1 cellular context compared by ENCODE assay signal in the genomic region with DNA sequence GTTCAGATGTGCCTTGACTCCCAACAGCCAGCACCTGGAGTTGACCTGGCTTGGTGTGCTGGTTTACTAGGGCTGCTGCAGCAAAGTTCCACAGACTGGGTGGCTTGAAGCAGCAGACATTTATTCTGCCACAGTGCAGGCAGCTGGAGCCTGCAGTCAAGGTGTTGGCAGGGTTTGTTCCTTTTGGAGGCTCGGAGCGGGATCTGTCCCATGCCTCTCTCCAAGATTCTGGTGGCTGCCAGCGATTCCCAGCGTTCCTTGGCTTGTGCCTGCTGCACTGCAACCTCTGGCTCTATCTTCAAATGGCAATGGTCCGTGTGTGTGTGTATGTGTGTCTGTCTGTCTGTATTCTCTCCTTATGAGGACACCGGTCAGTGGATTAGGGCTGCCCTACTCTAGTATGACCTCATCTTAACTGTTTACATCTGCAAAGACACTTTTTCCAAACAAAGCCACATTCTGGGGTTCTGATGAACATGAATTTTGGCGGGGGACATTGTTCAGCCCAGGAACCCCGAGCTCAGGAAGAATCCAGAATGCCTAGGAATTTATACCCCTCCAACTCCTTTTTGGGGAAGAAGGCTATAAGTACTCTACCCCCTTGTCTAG.
TF ChIP-seq lines count a peak whose summit lies in the region.

No MANE protein-coding gene starts in this region.

TF ChIP-seq in IMR-90, 13 proteins besides CTCF, POLR2A, EP300 and RAD21:
- TF ChIP-seq CEBPB (IDR thresholded peaks at IDR 0.05; ENCODE audit: low read depth, low read length), result no peak
- no peak for TF ChIP-seq SMC3 (IDR thresholded peaks at IDR 0.05; ENCODE audit: low read depth, low read length)
- no peak for TF ChIP-seq MAZ (IDR thresholded peaks at IDR 0.05; ENCODE audit: borderline replicate concordance, low read depth, low read length)
- no peak for TF ChIP-seq RFX5 (IDR thresholded peaks at IDR 0.05; ENCODE audit: low read depth, low read length)
- no peak for TF ChIP-seq CHD1 (IDR thresholded peaks at IDR 0.05; ENCODE audit: low read depth, low read length)
